ENCODE assay signal across 8 cellular contexts in the genomic region with DNA sequence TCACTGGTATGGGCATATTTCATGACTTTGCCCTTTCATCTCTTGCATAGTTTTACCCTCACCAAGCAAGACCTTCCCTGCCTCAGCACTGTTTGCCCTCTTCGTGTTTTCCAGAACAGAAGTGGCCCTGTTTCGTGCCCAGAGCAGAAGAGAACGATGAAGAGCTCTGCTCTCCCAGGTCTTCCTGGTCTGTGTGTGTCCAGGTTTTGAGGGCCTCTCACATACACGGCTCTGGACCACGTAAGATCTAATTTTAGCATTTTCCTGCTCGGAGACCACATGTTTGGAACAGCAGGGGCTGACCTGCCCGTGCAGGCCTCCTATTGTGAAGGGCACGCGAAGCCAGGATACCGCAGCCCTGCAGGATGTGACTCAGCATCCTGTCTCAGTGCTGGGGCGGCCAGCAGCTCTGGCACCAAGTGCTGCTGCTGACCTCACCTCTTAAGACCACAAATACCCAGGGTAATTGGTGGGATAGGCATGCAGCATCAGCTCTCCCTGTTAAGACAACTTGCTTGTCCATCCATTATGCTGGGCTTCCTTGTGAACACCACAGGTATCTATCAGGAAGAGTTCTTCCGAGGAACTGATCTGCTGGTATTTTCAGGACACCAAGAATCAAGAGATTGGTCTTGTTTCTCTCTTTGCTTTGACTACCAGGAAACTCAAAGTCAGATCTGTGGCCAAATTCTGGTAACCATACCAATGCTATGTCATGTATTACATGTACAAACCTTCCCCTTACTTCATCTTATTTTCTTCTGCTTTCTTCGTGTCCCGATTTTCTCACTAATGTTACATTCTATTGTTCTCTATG. TPM values are rescaled to one million over a fixed set of nuclear protein-coding genes. Genes with fewer than 3 reads are reported as not detected.
A peak's percentile ranks its signal among the peaks of the same experiment; 100 is the strongest.
DNase-seq lines count a peak whose midpoint lies in the region; ATAC-seq, FAIRE-seq and TF ChIP-seq lines count a peak whose summit lies in the region.

No MANE protein-coding gene starts in this region.

- H3K9ac ChIP-seq in astrocyte (ENCODE audit: low read length), result peak overlapping the region; percentile 84

- H3K4me1 ChIP-seq in astrocyte (ENCODE audit: insufficient read depth, low read length), result peaks cover 72% of the 10 kb centered on the region
- peaks cover 4% of the 10 kb centered on the region for H3K4me1 ChIP-seq in iPS DF 6.9 (ENCODE audit: control insufficient read depth, insufficient read depth, low read length)

- H3K4me1 Mint-ChIP-seq in T-helper 1 cell treated with Interleukin-12 subunit alpha and Interleukin-12 subunit beta and Interleukin-4 antibody, amounts not matched to agents 30 μg/mL and 1 μg/mL, for 36 hours (ENCODE audit: low read depth), result peaks cover 44% of the 10 kb centered on the region
- peaks cover 63% of the 10 kb centered on the region for H3K4me1 Mint-ChIP-seq in astrocyte (ENCODE audit: low read depth, unreplicated experiment)

- DNase-seq in DMS 273 treated with DMSO at 0.1 percent for 48 hours (lab: John Stamatoyannopoulos, UW), result peak; percentile 30
- DNase-seq in HUDEP-2 (lab: John Stamatoyannopoulos, UW; ENCODE audit: unreplicated experiment in 76 of 76), result peak in 66 of 76 experiments; percentile 10 to 83 (median 44)
- peak; percentile 100 for DNase-seq in astrocyte (ENCODE audit: low read depth)
- DNase-seq in iPS DF 6.9 (ENCODE audit: low read depth, low spot score), result peak; percentile 52
- peak; percentile 45 to 70 (median 67) for DNase-seq in stimulated activated CD4-positive, alpha-beta T cell treated with anti-CD3 and anti-CD28 coated beads, Interleukin-12 subunit alpha, Interleukin-12 subunit beta, amount 100 ng/mL, for 48 hours (ENCODE audit: low read depth in 2 of 3, low spot score in 1 of 3)
- DNase-seq in NCI-H1694 (lab: John Stamatoyannopoulos, UW), result no peak

- H3K27me3 Mint-ChIP-seq in T-helper 1 cell treated with Interleukin-12 subunit alpha and Interleukin-12 subunit beta and Interleukin-4 antibody, amounts not matched to agents 30 μg/mL and 1 μg/mL, for 36 hours (ENCODE audit: low read depth), result no peaks in the 10 kb centered on the region
- no peaks in the 10 kb centered on the region for H3K27me3 Mint-ChIP-seq in astrocyte (ENCODE audit: low read depth, unreplicated experiment)

- peak overlapping the region; percentile 90 for H3K27ac Mint-ChIP-seq in T-helper 1 cell treated with Interleukin-12 subunit alpha and Interleukin-12 subunit beta and Interleukin-4 antibody, amounts not matched to agents 30 μg/mL and 1 μg/mL, for 36 hours
- H3K27ac Mint-ChIP-seq in astrocyte (ENCODE audit: unreplicated experiment), result peak overlapping the region; percentile 100

- H3K4me3 Mint-ChIP-seq in T-helper 1 cell treated with Interleukin-12 subunit alpha and Interleukin-12 subunit beta and Interleukin-4 antibody, amounts not matched to agents 30 μg/mL and 1 μg/mL, for 36 hours, result peak overlapping the region; percentile 63
- H3K4me3 Mint-ChIP-seq in astrocyte (ENCODE audit: unreplicated experiment), result peak overlapping the region; percentile 51

- H3K4me3 ChIP-seq in astrocyte (ENCODE audit: insufficient read depth, low read depth, low read length), result no peak overlapping the region
- H3K4me3 ChIP-seq in iPS DF 6.9 (ENCODE audit: low read length), result no peak overlapping the region

- ATAC-seq in GM21447 (IDR thresholded peaks at IDR 0.05; ENCODE audit: unreplicated experiment), result peak; percentile 97

- TF ChIP-seq CTCF in astrocyte (IDR thresholded peaks at IDR 0.05; ENCODE audit: insufficient read depth, low read depth, low read length), result no peak

- H3K27ac ChIP-seq in astrocyte (ENCODE audit: low read depth, low read length) (peak overlapping the region; percentile 97), iPS DF 6.9 (ENCODE audit: low read length) (no peak overlapping the region)

- H2AFZ ChIP-seq in astrocyte (ENCODE audit: low read depth, low read length), result no peak overlapping the region

- peaks cover 80% of the 10 kb centered on the region for H3K79me2 ChIP-seq in astrocyte (ENCODE audit: insufficient read depth, low read length)

- H3K9me3 Mint-ChIP-seq in T-helper 1 cell treated with Interleukin-12 subunit alpha and Interleukin-12 subunit beta and Interleukin-4 antibody, amounts not matched to agents 30 μg/mL and 1 μg/mL, for 36 hours, result no peaks in the 10 kb centered on the region
- no peaks in the 10 kb centered on the region for H3K9me3 Mint-ChIP-seq in astrocyte (ENCODE audit: unreplicated experiment)

- no peaks in the 10 kb centered on the region for H3K27me3 ChIP-seq in astrocyte (ENCODE audit: insufficient read depth, low read length)
- H3K27me3 ChIP-seq in iPS DF 6.9 (ENCODE audit: control insufficient read depth, insufficient read depth, low read length), result no peaks in the 10 kb centered on the region

- H4K20me1 ChIP-seq in astrocyte (ENCODE audit: insufficient read depth, low read length), result no peaks in the 10 kb centered on the region

- H3K9me3 ChIP-seq in astrocyte (ENCODE audit: insufficient read depth, low read depth, low read length), result no peaks in the 10 kb centered on the region
- no peaks in the 10 kb centered on the region for H3K9me3 ChIP-seq in iPS DF 6.9 (ENCODE audit: control insufficient read depth, insufficient read depth, low read length)

- H3K36me3 ChIP-seq in astrocyte (ENCODE audit: insufficient read depth, low read length) (peaks cover 35% of the 10 kb centered on the region), iPS DF 6.9 (ENCODE audit: control insufficient read depth, insufficient read depth, low read length) (peaks cover 2% of the 10 kb centered on the region; the same call in 1 of the 2 replicates)

- no CpG with 5 or more reads among the region's 14 CpGs for WGBS in iPS DF 6.9 (ENCODE audit: insufficient coverage, insufficient read length)

- peak; percentile 92 for FAIRE-seq in astrocyte (lab: Jason Lieb, UNC)

- H3K4me2 ChIP-seq in astrocyte (ENCODE audit: low read length), result peak overlapping the region; percentile 57

- H3K36me3 Mint-ChIP-seq in T-helper 1 cell treated with Interleukin-12 subunit alpha and Interleukin-12 subunit beta and Interleukin-4 antibody, amounts not matched to agents 30 μg/mL and 1 μg/mL, for 36 hours (ENCODE audit: low read depth), result peaks cover 32% of the 10 kb centered on the region
- H3K36me3 Mint-ChIP-seq in astrocyte (ENCODE audit: low read depth, unreplicated experiment), result peaks cover 24% of the 10 kb centered on the region

RNA-seq across cellular contexts. Expression of a gene that starts 19.0 kb away (rescaled TPM):
- total RNA-seq in astrocyte, result 64.6 and 75.9 TPM in 2 replicates

RNA-seq across cellular contexts. Expression of a gene that starts 41.5 kb away (rescaled TPM):
- not detected in 2 replicates for total RNA-seq in astrocyte
